9 cellular contexts compared by ENCODE assay signal in the genomic region with DNA sequence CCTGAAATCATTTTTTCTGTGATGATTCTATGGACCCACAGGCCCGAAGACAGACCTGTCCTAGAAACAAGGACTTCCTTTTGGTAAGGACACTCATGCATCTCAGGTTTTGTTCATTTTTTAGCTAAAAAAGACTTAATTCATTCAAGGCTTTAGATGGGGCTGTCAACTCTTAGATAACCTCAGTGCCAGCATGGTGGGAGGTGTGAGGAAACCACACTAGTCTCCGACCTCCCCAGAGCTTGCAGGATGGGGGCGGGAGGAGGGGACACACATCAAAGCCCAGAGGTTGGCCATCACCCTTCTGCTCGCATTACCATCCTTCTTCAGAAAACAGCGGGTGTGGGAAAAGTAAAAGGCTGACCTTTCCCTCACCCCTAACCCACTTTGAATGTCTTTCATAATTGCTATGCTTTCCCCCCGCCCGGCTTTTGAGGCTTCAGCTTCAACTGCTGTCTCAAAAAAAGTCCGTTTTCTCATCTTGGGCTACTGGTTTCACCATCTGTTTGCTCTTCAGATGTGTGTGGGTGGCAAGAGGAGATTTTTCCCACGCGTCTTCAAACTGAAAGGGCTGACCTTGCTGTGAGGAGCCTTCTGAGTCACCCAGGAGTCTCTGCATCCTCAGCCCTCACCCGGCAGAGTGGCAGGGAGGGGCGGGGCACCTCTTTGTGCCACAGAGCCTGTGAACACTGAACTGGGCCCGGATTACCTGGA. TPM values are rescaled to one million over a fixed set of nuclear protein-coding genes. Genes with fewer than 3 reads are reported as not detected.
DNase-seq lines count a peak whose midpoint lies in the region; ATAC-seq and TF ChIP-seq lines count a peak whose summit lies in the region.
"Had no signal": no experiment of that assay in that cellular context is flagged by ENCODE, and none has a peak within 500 bp of the region (broad histone marks: within the 10 kb centered on the region; RNA-seq: fewer than 3 reads in every experiment).

No MANE protein-coding gene starts in this region.

- no peaks in the 10 kb centered on the region for H4K20me1 ChIP-seq in KMS-11 (ENCODE audit: insufficient read depth)

- peak; percentile 96 for ATAC-seq in GM21723 (IDR thresholded peaks at IDR 0.05; ENCODE audit: unreplicated experiment)
- ATAC-seq in activated CD8-positive, alpha-beta memory T cell treated with anti-CD3 and anti-CD28 coated beads, Interleukin-2, amount 10 ng/mL, durations not matched to agents 7 days and 5 days: peak; percentile 94

- peaks cover 25% of the 10 kb centered on the region for H3K27me3 Mint-ChIP-seq in activated CD8-positive, alpha-beta memory T cell treated with anti-CD3 and anti-CD28 coated beads, Interleukin-2, amount 10 ng/mL, durations not matched to agents 7 days and 5 days

- H3K4me3 ChIP-seq in KMS-11 (IDR thresholded peaks at IDR 0.05; ENCODE audit: insufficient read depth, low read depth, low read length) (peak overlapping the region; percentile 31), fibroblast of pulmonary artery (replicated peaks; ENCODE audit: low read depth, low read length) (no peak overlapping the region), vagina (no peak overlapping the region), BE2C (ENCODE audit: low read depth, low read length) (no peak overlapping the region)

- H2AFZ ChIP-seq in KMS-11 (ENCODE audit: low read depth): no peak overlapping the region

- no peaks in the 10 kb centered on the region for H3K79me2 ChIP-seq in KMS-11 (ENCODE audit: insufficient read depth, low read depth)

- H3K36me3 ChIP-seq in KMS-11 (ENCODE audit: insufficient read depth) (no peaks in the 10 kb centered on the region), vagina (peaks cover 0 to 10% of the 10 kb centered on the region in 2 donors), BE2C (no peaks in the 10 kb centered on the region)

- DNase-seq in ELF-1 (ENCODE audit: low read depth, low spot score): peak; percentile 41
- DNase-seq in activated CD8-positive, alpha-beta memory T cell treated with anti-CD3 and anti-CD28 coated beads, Interleukin-2, amount 10 ng/mL, durations not matched to agents 7 days and 5 days: peak; percentile 85
- DNase-seq in fibroblast of pulmonary artery (ENCODE audit: low read depth): peak; percentile 65
- DNase-seq in stimulated activated CD4-positive, alpha-beta T cell treated with anti-CD3 and anti-CD28 coated beads, Interleukin-2, amount 100 ng/mL, for 4 hours (ENCODE audit: low read depth): peak; percentile 76
- DNase-seq in vagina (ENCODE audit: extremely low spot score in 2 of 2): no peak
- no peak for DNase-seq in BE2C

- no peak for TF ChIP-seq POLR2A in vagina (IDR thresholded peaks at IDR 0.05)

- no peak overlapping the region for H3K9ac ChIP-seq in KMS-11

- H3K27ac Mint-ChIP-seq in activated CD8-positive, alpha-beta memory T cell treated with anti-CD3 and anti-CD28 coated beads, Interleukin-2, amount 10 ng/mL, durations not matched to agents 7 days and 5 days: peak overlapping the region; percentile 81

- H3K36me3 Mint-ChIP-seq in activated CD8-positive, alpha-beta memory T cell treated with anti-CD3 and anti-CD28 coated beads, Interleukin-2, amount 10 ng/mL, durations not matched to agents 7 days and 5 days: peaks cover 14% of the 10 kb centered on the region

- H3K9me3 ChIP-seq in vagina: no peaks in the 10 kb centered on the region
- H3K9me3 ChIP-seq in BE2C: no peaks in the 10 kb centered on the region

- H3K4me1 ChIP-seq in KMS-11 (ENCODE audit: low read depth, poor library complexity, severe bottlenecking): peaks cover 14% of the 10 kb centered on the region
- peaks cover 13% of the 10 kb centered on the region for H3K4me1 ChIP-seq in vagina
- H3K4me1 ChIP-seq in BE2C: no peaks in the 10 kb centered on the region

- peak overlapping the region; percentile 52 for H3K4me3 Mint-ChIP-seq in activated CD8-positive, alpha-beta memory T cell treated with anti-CD3 and anti-CD28 coated beads, Interleukin-2, amount 10 ng/mL, durations not matched to agents 7 days and 5 days

- H3K27me3 ChIP-seq in KMS-11 (ENCODE audit: insufficient read depth, low read depth) (no peaks in the 10 kb centered on the region), vagina (no peaks in the 10 kb centered on the region), BE2C (no peaks in the 10 kb centered on the region)

- H3K9me3 Mint-ChIP-seq in activated CD8-positive, alpha-beta memory T cell treated with anti-CD3 and anti-CD28 coated beads, Interleukin-2, amount 10 ng/mL, durations not matched to agents 7 days and 5 days (ENCODE audit: low read depth): no peaks in the 10 kb centered on the region

- intact Hi-C loops in vagina (cut with DNase I): no loop called here

- peak overlapping the region; percentile 36 for H3K4me2 ChIP-seq in KMS-11

- H3K27ac ChIP-seq in KMS-11 (no peak overlapping the region), vagina (no peak overlapping the region)

- no peak for TF ChIP-seq CTCF in KMS-11 (conservative IDR thresholded peaks at IDR 0.05; ENCODE audit: low read depth, low read length)
- no peak for TF ChIP-seq CTCF in fibroblast of pulmonary artery (IDR thresholded peaks at IDR 0.05; ENCODE audit: low read length, missing control alignments)
- TF ChIP-seq CTCF in vagina (IDR thresholded peaks at IDR 0.05): no peak
- no peak for TF ChIP-seq CTCF in BE2C (IDR thresholded peaks at IDR 0.05; ENCODE audit: low read depth, low read length)

- H3K4me1 Mint-ChIP-seq in activated CD8-positive, alpha-beta memory T cell treated with anti-CD3 and anti-CD28 coated beads, Interleukin-2, amount 10 ng/mL, durations not matched to agents 7 days and 5 days: peaks cover 66% of the 10 kb centered on the region

- CTCF ChIA-PET in activated CD8-positive, alpha-beta memory T cell treated with anti-CD3 and anti-CD28 coated beads, Interleukin-2, amount 10 ng/mL, durations not matched to agents 7 days and 5 days (lab: Charles Lee): interaction anchor here (1.0 to 1.3 kb wide), 4 partner anchors 11 to 165 kb away, joined by 3 to 5 read pairs (median 4); no protein-coding TSS in a partner anchor

RNA-seq across cellular contexts. Expression of a gene that starts 27.6 kb away (rescaled TPM):
- total RNA-seq in activated CD8-positive, alpha-beta memory T cell treated with anti-CD3 and anti-CD28 coated beads, Interleukin-2, amount 10 ng/mL, durations not matched to agents 7 days and 5 days: 100 to 1,000 TPM in 1 of 2 experiments, 10 to 100 TPM in 1; 49.7 to 109 TPM
- 9.6 TPM for total RNA-seq in vagina
- polyA plus RNA-seq in BE2C (2012; ENCODE audit: insufficient read depth, insufficient read length, low read depth): not detected

RNA-seq across cellular contexts. Expression of a gene that starts 29.3 kb away (rescaled TPM):
- total RNA-seq in activated CD8-positive, alpha-beta memory T cell treated with anti-CD3 and anti-CD28 coated beads, Interleukin-2, amount 10 ng/mL, durations not matched to agents 7 days and 5 days: 1 to 10 TPM; 3.2 to 9.7 TPM
- total RNA-seq in vagina: not detected
- polyA plus RNA-seq in BE2C (2012; ENCODE audit: insufficient read depth, insufficient read length, low read depth): not detected
- total RNA-seq: urinary bladder had no signal
- polyA plus RNA-seq: urinary bladder had no signal

Comparison
In these comparisons a context has a peak if more than half of its experiments do, and no peak if none do; other contexts are left out.
1. DNase-seq: peak in ELF-1 (single experiment), activated CD8-positive, alpha-beta memory T cell treated with anti-CD3 and anti-CD28 coated beads, Interleukin-2, amount 10 ng/mL, durations not matched to agents 7 days and 5 days (single experiment), fibroblast of pulmonary artery (single experiment) and stimulated activated CD4-positive, alpha-beta T cell treated with anti-CD3 and anti-CD28 coated beads, Interleukin-2, amount 100 ng/mL, for 4 hours (single experiment); none in vagina (0 of 2) and BE2C (single experiment).